8 cellular contexts compared by ENCODE assay signal in genomic region chr5:100901851-100902341, GRCh38. TPM values are rescaled to one million over a fixed set of nuclear protein-coding genes. Genes with fewer than 3 reads are reported as not detected.
DNase-seq lines count a peak whose midpoint lies in the region; ATAC-seq and TF ChIP-seq lines count a peak whose summit lies in the region.

No MANE protein-coding gene starts in this region.

- peaks cover 52% of the 10 kb centered on the region for H3K4me1 Mint-ChIP-seq in activated B cell treated with CpG ODN at 0.5 μM for 24 hours
- H3K4me1 Mint-ChIP-seq in stimulated activated effector memory CD8-positive, alpha-beta T cell treated with anti-CD3 and anti-CD28 coated beads, Interleukin-12 subunit alpha, Interleukin-12 subunit beta, amount 100 ng/mL, for 72 hours, result peaks cover 37% of the 10 kb centered on the region

- TF ChIP-seq CTCF in DOHH2 (IDR thresholded peaks at IDR 0.05; ENCODE audit: low read depth, low read length, poor library complexity, severe bottlenecking) (peak; percentile 33), activated B cell treated with CpG ODN at 0.5 μM for 24 hours (IDR thresholded peaks at IDR 0.05) (no peak)

- H3K27ac ChIP-seq in DOHH2 (ENCODE audit: low read depth, low read length), result peak overlapping the region; percentile 82
- peak overlapping the region; percentile 2 for H3K27ac ChIP-seq in HUES48 (ENCODE audit: low read depth, low read length)
- peak overlapping the region; percentile 65 for H3K27ac ChIP-seq in mesendoderm (ENCODE audit: low read depth, low read length)

- H2BK5ac ChIP-seq in mesendoderm (ENCODE audit: low read length), result no peak overlapping the region

- peaks cover 48% of the 10 kb centered on the region for H3K79me2 ChIP-seq in DOHH2 (ENCODE audit: control insufficient read depth, low read length)
- no peaks in the 10 kb centered on the region for H3K79me2 ChIP-seq in mesendoderm (ENCODE audit: control insufficient read depth, insufficient read depth, low read length)

- H3K4me3 ChIP-seq in DOHH2 (ENCODE audit: low read length) (peak overlapping the region; percentile 89), HUES48 (ENCODE audit: low read depth, low read length) (peak overlapping the region; percentile 70), mesendoderm (ENCODE audit: low read length) (peak overlapping the region; percentile 62)

- H3K4ac ChIP-seq in mesendoderm (ENCODE audit: low read depth, low read length), result no peak overlapping the region

- no peak overlapping the region for H4K5ac ChIP-seq in mesendoderm (ENCODE audit: low read length)

- H3K27ac Mint-ChIP-seq in activated B cell treated with CpG ODN at 0.5 μM for 24 hours, result peak overlapping the region; percentile 99
- peak overlapping the region; percentile 100 for H3K27ac Mint-ChIP-seq in stimulated activated effector memory CD8-positive, alpha-beta T cell treated with anti-CD3 and anti-CD28 coated beads, Interleukin-12 subunit alpha, Interleukin-12 subunit beta, amount 100 ng/mL, for 72 hours

- H2AK5ac ChIP-seq in mesendoderm (ENCODE audit: low read length), result no peak overlapping the region

- H4K8ac ChIP-seq in mesendoderm (ENCODE audit: low read depth, low read length), result no peak overlapping the region

- no peaks in the 10 kb centered on the region for H3K27me3 Mint-ChIP-seq in activated B cell treated with CpG ODN at 0.5 μM for 24 hours

- peak overlapping the region; percentile 84 for H3K56ac ChIP-seq in mesendoderm (ENCODE audit: low read length)

- no peak overlapping the region for H3K23ac ChIP-seq in mesendoderm (ENCODE audit: low read length)

- peaks cover 24% of the 10 kb centered on the region for H3F3A ChIP-seq in DOHH2 (ENCODE audit: control insufficient read depth, insufficient read depth)

- H3K4me3 Mint-ChIP-seq in activated B cell treated with CpG ODN at 0.5 μM for 24 hours, result peak overlapping the region; percentile 99
- H3K4me3 Mint-ChIP-seq in stimulated activated effector memory CD8-positive, alpha-beta T cell treated with anti-CD3 and anti-CD28 coated beads, Interleukin-12 subunit alpha, Interleukin-12 subunit beta, amount 100 ng/mL, for 72 hours, result peak overlapping the region; percentile 100

- H2BK120ac ChIP-seq in mesendoderm (ENCODE audit: low read depth, low read length), result no peak overlapping the region

- DNase-seq in activated B cell treated with CpG ODN at 0.5 μM for 24 hours, result no peak
- peak; percentile 79 to 82 for DNase-seq in dermis microvascular lymphatic vessel endothelial cell (ENCODE audit: low read depth in 2 of 2)
- peak; percentile 84 for DNase-seq in mesendoderm
- peak; percentile 24 to 69 for DNase-seq in stimulated activated effector memory CD8-positive, alpha-beta T cell treated with anti-CD3 and anti-CD28 coated beads, Interleukin-12 subunit alpha, Interleukin-12 subunit beta, amount 100 ng/mL, for 72 hours (ENCODE audit: low spot score in 2 of 2)
- DNase-seq in iPS-NIHi7 (ENCODE audit: extremely low spot score), result no peak

- POLR2A ChIA-PET in activated B cell treated with CpG ODN at 0.5 μM for 24 hours (lab: Charles Lee), result interaction anchor here (0.6 to 9.2 kb wide), 22 partner anchors 14 to 1972 kb away, joined by 3 to 202 read pairs (median 9); partner anchors contain the start of gene FAM174A

- H3K9me3 ChIP-seq in DOHH2 (ENCODE audit: control insufficient read depth, insufficient read depth, low read length) (no peaks in the 10 kb centered on the region), HUES48 (ENCODE audit: control insufficient read depth, insufficient read depth, low read length) (no peaks in the 10 kb centered on the region)

- no peak overlapping the region for H2BK15ac ChIP-seq in mesendoderm (replicated peaks; ENCODE audit: low read depth)

- CTCF ChIA-PET in activated B cell treated with CpG ODN at 0.5 μM for 24 hours (lab: Charles Lee), result interaction anchor here (1.2 to 5.3 kb wide), 8 partner anchors 29 to 204 kb away, joined by 3 to 39 read pairs (median 8); no protein-coding TSS in a partner anchor

- H3K18ac ChIP-seq in mesendoderm (ENCODE audit: low read length), result peak overlapping the region; percentile 13

- H3K9me2 ChIP-seq in DOHH2 (replicated peaks; ENCODE audit: control insufficient read depth, low read length), result no peaks in the 10 kb centered on the region

- H3K9ac ChIP-seq in HUES48 (ENCODE audit: low read depth, low read length) (no peak overlapping the region), mesendoderm (ENCODE audit: low read length) (peak overlapping the region; percentile 77)

- ATAC-seq in activated B cell treated with CpG ODN at 0.5 μM for 24 hours (ENCODE audit: low read depth), result peak; percentile 11
- no peak for ATAC-seq in stimulated activated effector memory CD8-positive, alpha-beta T cell treated with anti-CD3 and anti-CD28 coated beads, Interleukin-12 subunit alpha, Interleukin-12 subunit beta, amount 100 ng/mL, for 72 hours
- ATAC-seq in HG03442 (IDR thresholded peaks at IDR 0.05; ENCODE audit: unreplicated experiment), result no peak

- H4K20me1 ChIP-seq in DOHH2 (ENCODE audit: control insufficient read depth, insufficient read depth, low read depth, low read length), result no peaks in the 10 kb centered on the region

- H3K4me2 ChIP-seq in DOHH2 (ENCODE audit: low read length) (peak overlapping the region; percentile 77), mesendoderm (ENCODE audit: low read length) (peak overlapping the region; percentile 47)

- peaks cover 25% of the 10 kb centered on the region for H3K36me3 ChIP-seq in DOHH2 (ENCODE audit: control insufficient read depth, low read length)
- no peaks in the 10 kb centered on the region for H3K36me3 ChIP-seq in HUES48 (ENCODE audit: control insufficient read depth, insufficient read depth, low read length)
- H3K36me3 ChIP-seq in mesendoderm (ENCODE audit: control insufficient read depth, insufficient read depth, low read length), result no peaks in the 10 kb centered on the region

- H3K9me3 Mint-ChIP-seq in activated B cell treated with CpG ODN at 0.5 μM for 24 hours, result no peaks in the 10 kb centered on the region
- no peaks in the 10 kb centered on the region for H3K9me3 Mint-ChIP-seq in stimulated activated effector memory CD8-positive, alpha-beta T cell treated with anti-CD3 and anti-CD28 coated beads, Interleukin-12 subunit alpha, Interleukin-12 subunit beta, amount 100 ng/mL, for 72 hours

- H3K4me1 ChIP-seq in DOHH2 (ENCODE audit: control insufficient read depth, low read length) (peaks cover 72% of the 10 kb centered on the region), HUES48 (ENCODE audit: control insufficient read depth, insufficient read depth, low read length) (peaks cover 21% of the 10 kb centered on the region), mesendoderm (ENCODE audit: control insufficient read depth, low read depth, low read length) (no peaks in the 10 kb centered on the region)

- no CpG with 5 or more reads among the region's 9 CpGs for WGBS in mesendoderm (ENCODE audit: extremely low coverage, insufficient coverage, low lambda C conversion rate)

- H3K27me3 ChIP-seq in DOHH2 (ENCODE audit: control insufficient read depth, low read length) (peaks cover 4% of the 10 kb centered on the region; the same call in 1 of the 2 replicates), HUES48 (ENCODE audit: control insufficient read depth, insufficient read depth, low read length) (peaks cover 70% of the 10 kb centered on the region), mesendoderm (ENCODE audit: insufficient read depth, low read length, poor library complexity) (no peaks in the 10 kb centered on the region)

- intact Hi-C loops in activated B cell treated with CpG ODN at 0.5 μM for 24 hours (cut with micrococcal nuclease), result loop anchor here (1.0 to 5.0 kb wide), 5 partner anchors 122 to 1875 kb away; partner anchors contain the start of gene PAM

- no peaks in the 10 kb centered on the region for H3K79me1 ChIP-seq in mesendoderm (ENCODE audit: low read length)

- H3K36me3 Mint-ChIP-seq in activated B cell treated with CpG ODN at 0.5 μM for 24 hours (ENCODE audit: low read depth), result peaks cover 55% of the 10 kb centered on the region
- peaks cover 77% of the 10 kb centered on the region for H3K36me3 Mint-ChIP-seq in stimulated activated effector memory CD8-positive, alpha-beta T cell treated with anti-CD3 and anti-CD28 coated beads, Interleukin-12 subunit alpha, Interleukin-12 subunit beta, amount 100 ng/mL, for 72 hours

RNA-seq across cellular contexts. Expression of gene ST8SIA4, which starts 1.2 kb away (rescaled TPM):
- total RNA-seq in activated B cell treated with CpG ODN at 0.5 μM for 24 hours (105 and 125 TPM in 2 replicates), dermis microvascular lymphatic vessel endothelial cell (4.8 and 7.2 TPM in 2 replicates)
- 1.9 TPM for polyA plus RNA-seq in mesendoderm (2013, experiment 1 of 2)
- polyA plus RNA-seq in mesendoderm (2013, experiment 2 of 2), result 2.2 TPM

Comparison
In these comparisons a context has a peak if more than half of its experiments do, and no peak if none do; other contexts are left out.
1. H3K27ac ChIP-seq: peak in every context shown above with its lines; median percentile 82 in DOHH2; 65 in mesendoderm; 2 in HUES48.
2. DNase-seq: peak in dermis microvascular lymphatic vessel endothelial cell (2 of 2), mesendoderm (single experiment) and stimulated activated effector memory CD8-positive, alpha-beta T cell treated with anti-CD3 and anti-CD28 coated beads, Interleukin-12 subunit alpha, Interleukin-12 subunit beta, amount 100 ng/mL, for 72 hours (2 of 2); none in activated B cell treated with CpG ODN at 0.5 μM for 24 hours (single experiment) and iPS-NIHi7 (single experiment).
3. RNA of gene ST8SIA4, which starts 1.2 kb away (total RNA-seq): 105 to 125 TPM in activated B cell treated with CpG ODN at 0.5 μM for 24 hours; 4.8 to 7.2 TPM in dermis microvascular lymphatic vessel endothelial cell; every median in the first group is over 10 times any median in the second.
4. Peak in every context shown above with its lines, with median percentiles within 50 percentile points of each other: H3K4me3 ChIP-seq.